ENCODE assay signal across 18 cellular contexts in genomic region chr3:57155214-57155613, GRCh38. TPM values are rescaled to one million over a fixed set of nuclear protein-coding genes. Genes with fewer than 3 reads are reported as not detected.
"Had no signal": no experiment of that assay in that cellular context is flagged by ENCODE, and none has a peak within 500 bp of the region (broad histone marks: within the 10 kb centered on the region; RNA-seq: fewer than 3 reads in every experiment).

No MANE protein-coding gene starts in this region.

- H3K36me3 Mint-ChIP-seq: activated naive CD8-positive, alpha-beta T cell treated with anti-CD3 and anti-CD28 coated beads for 36 hours; naive B cell; stimulated activated naive B cell treated with anti-CD40 and anti-IgM and Interleukin-4, amounts not matched to agents 10 μg/mL and 1 μg/mL and 100 μg/mL, for 72 hours had no signal

- H3K27me3 ChIP-seq: body of pancreas had no signal

- H3K27ac Mint-ChIP-seq: activated naive CD8-positive, alpha-beta T cell treated with anti-CD3 and anti-CD28 coated beads for 36 hours; activated T-helper 1 cell treated with anti-CD3 and anti-CD28 coated beads, Interleukin-12 subunit alpha, Interleukin-12 subunit beta, Interleukin-2, Interleukin-4 antibody, amounts not matched to agents 30 ng/mL and 10 ng/mL and 1 ng/mL, durations not matched to agents 14 hours and 24 hours and 36 hours; stimulated activated naive B cell treated with anti-CD40 and anti-IgM and Interleukin-4, amounts not matched to agents 10 μg/mL and 1 μg/mL and 100 μg/mL, for 72 hours had no signal

- H3K4me3 Mint-ChIP-seq: activated naive CD8-positive, alpha-beta T cell treated with anti-CD3 and anti-CD28 coated beads for 36 hours; activated T-helper 1 cell treated with anti-CD3 and anti-CD28 coated beads, Interleukin-12 subunit alpha, Interleukin-12 subunit beta, Interleukin-2, Interleukin-4 antibody, amounts not matched to agents 30 ng/mL and 10 ng/mL and 1 ng/mL, durations not matched to agents 14 hours and 24 hours and 36 hours; stimulated activated naive B cell treated with anti-CD40 and anti-IgM and Interleukin-4, amounts not matched to agents 10 μg/mL and 1 μg/mL and 100 μg/mL, for 72 hours had no signal

- H3K4me3 ChIP-seq: body of pancreas, left lung, spleen had no signal

- H3K9me3 ChIP-seq: body of pancreas, left lung, neutrophil, spleen had no signal

- H3K27ac ChIP-seq: body of pancreas, left lung, neutrophil, WERI-Rb-1 had no signal

- H3K36me3 ChIP-seq: left lung, neutrophil, spleen, WERI-Rb-1 had no signal

- H3K4me1 ChIP-seq: body of pancreas, left lung had no signal

- H3K9me3 Mint-ChIP-seq: activated naive CD8-positive, alpha-beta T cell treated with anti-CD3 and anti-CD28 coated beads for 36 hours; activated T-helper 1 cell treated with anti-CD3 and anti-CD28 coated beads, Interleukin-12 subunit alpha, Interleukin-12 subunit beta, Interleukin-2, Interleukin-4 antibody, amounts not matched to agents 30 ng/mL and 10 ng/mL and 1 ng/mL, durations not matched to agents 14 hours and 24 hours and 36 hours; naive B cell; stimulated activated naive B cell treated with anti-CD40 and anti-IgM and Interleukin-4, amounts not matched to agents 10 μg/mL and 1 μg/mL and 100 μg/mL, for 72 hours had no signal

- ATAC-seq: body of pancreas; left lung; stimulated activated naive B cell treated with anti-CD40 and anti-IgM and Interleukin-4, amounts not matched to agents 10 μg/mL and 1 μg/mL and 100 μg/mL, for 72 hours had no signal

- DNase-seq: activated CD4-positive, alpha-beta T cell treated with anti-CD3 and anti-CD28 coated beads for 1 hour; activated CD4-positive, alpha-beta T cell treated with anti-CD3 and anti-CD28 coated beads, Interleukin-2, amount 50 U/mL, for 48 hours; activated naive CD8-positive, alpha-beta T cell treated with anti-CD3 and anti-CD28 coated beads for 36 hours; activated T-cell treated with anti-CD3 and anti-CD28 coated beads for 4 hours; amniotic stem cell; body of pancreas; central memory CD4-positive, alpha-beta T cell; head of caudate nucleus; left lung; naive B cell; spleen; stimulated activated naive B cell treated with anti-CD40 and anti-IgM and Interleukin-4, amounts not matched to agents 10 μg/mL and 1 μg/mL and 100 μg/mL, for 72 hours; T-helper 2 cell; WERI-Rb-1 had no signal

RNA-seq across cellular contexts. Expression of gene IL17RD, which starts 9.9 kb away (rescaled TPM):
- total RNA-seq: activated T-helper 1 cell treated with anti-CD3 and anti-CD28 coated beads, Interleukin-12 subunit alpha, Interleukin-12 subunit beta, Interleukin-2, Interleukin-4 antibody, amounts not matched to agents 30 ng/mL and 10 ng/mL and 1 ng/mL, durations not matched to agents 14 hours and 24 hours and 36 hours had no signal

RNA-seq across cellular contexts. Expression of gene HESX1, which starts 44.6 kb away (rescaled TPM):
- total RNA-seq: body of pancreas, epithelial cell of proximal tubule, frontal cortex had no signal
